19 cellular contexts compared by ENCODE assay signal in genomic region chr5:108739906-108740305, GRCh38. TPM values are rescaled to one million over a fixed set of nuclear protein-coding genes. Genes with fewer than 3 reads are reported as not detected.
DNase-seq lines count a peak whose midpoint lies in the region; ATAC-seq and TF ChIP-seq lines count a peak whose summit lies in the region.
"Had no signal": no experiment of that assay in that cellular context is flagged by ENCODE, and none has a peak within 500 bp of the region (broad histone marks: within the 10 kb centered on the region; RNA-seq: fewer than 3 reads in every experiment).

No MANE protein-coding gene starts in this region.

- peaks cover 3% of the 10 kb centered on the region for H3K9me3 Mint-ChIP-seq in GM23338
- H3K9me3 Mint-ChIP-seq: CD14-positive monocyte; CD4-positive, alpha-beta T cell; CD8-positive, alpha-beta memory T cell; HFFc6 had no signal

- H3K36me3 ChIP-seq in GM23338 (ENCODE audit: insufficient read depth) (0 out of 2 replicates have a peak, but pooled peaks cover 4% of the 10 kb centered on the region), sigmoid colon (no peaks in the 10 kb centered on the region), tibial artery (no peaks in the 10 kb centered on the region)
- H3K36me3 ChIP-seq: BLaER1 treated with 17β-estradiol and CSF1 and Interleukin-3, amounts not matched to agents 10 nM and 100 nM; HAP-1 had no signal

- intact Hi-C loops in sigmoid colon (cut with DNase I) (loop anchor here (10.0 kb wide), 1 partner anchor 585 kb away; no protein-coding TSS in a partner anchor), tibial artery (cut with DNase I; ENCODE audit: low total_unique reads) (loop anchor here (10.0 kb wide), 1 partner anchor 355 kb away; the partner anchor contains the start of gene FBXL17)

- no peaks in the 10 kb centered on the region for H3K27me3 ChIP-seq in GM23338 (ENCODE audit: insufficient read depth)
- H3K27me3 ChIP-seq in sigmoid colon = no peaks in the 10 kb centered on the region
- H3K27me3 ChIP-seq in tibial artery = no peaks in the 10 kb centered on the region
- H3K27me3 ChIP-seq: BLaER1 treated with 17β-estradiol and CSF1 and Interleukin-3, amounts not matched to agents 10 nM and 100 nM had no signal

- no peak overlapping the region for H3K27ac Mint-ChIP-seq in GM23338
- H3K27ac Mint-ChIP-seq: B cell; CD14-positive monocyte; CD4-positive, alpha-beta T cell; CD8-positive, alpha-beta memory T cell; HFFc6 had no signal

- H3K36me3 Mint-ChIP-seq in GM23338 (ENCODE audit: low read depth) = peaks cover 10% of the 10 kb centered on the region; the same call in 1 of the 3 replicates
- H3K36me3 Mint-ChIP-seq: CD14-positive monocyte; CD8-positive, alpha-beta memory T cell had no signal

- H3K4me1 Mint-ChIP-seq in GM23338 = peaks cover 10% of the 10 kb centered on the region
- H3K4me1 Mint-ChIP-seq: CD14-positive monocyte; CD8-positive, alpha-beta memory T cell had no signal

- H3K27ac ChIP-seq in GM23338 (ENCODE audit: low read depth) (no peak overlapping the region), sigmoid colon (peak overlapping the region in 3 of 4 donors; percentile 32 to 64 (median 45)), tibial artery (no peak overlapping the region)
- H3K27ac ChIP-seq: BLaER1 treated with 17β-estradiol and CSF1 and Interleukin-3, amounts not matched to agents 10 nM and 100 nM had no signal

- H3K4me3 Mint-ChIP-seq in GM23338 = no peak overlapping the region
- H3K4me3 Mint-ChIP-seq: B cell; CD14-positive monocyte; CD4-positive, alpha-beta T cell; CD8-positive, alpha-beta memory T cell; HFFc6 had no signal

- H3K9me2 ChIP-seq in GM23338 (ENCODE audit: insufficient read depth) = no peaks in the 10 kb centered on the region

- peak in 1 of 4 donors; percentile 41 for TF ChIP-seq EP300 in sigmoid colon (IDR thresholded peaks at IDR 0.05)

- no peak overlapping the region for H3K4me2 ChIP-seq in GM23338
- H3K4me2 ChIP-seq: BLaER1 treated with 17β-estradiol and CSF1 and Interleukin-3, amounts not matched to agents 10 nM and 100 nM had no signal

- H3K9me3 ChIP-seq in sigmoid colon (no peaks in the 10 kb centered on the region), tibial artery (no peaks in the 10 kb centered on the region)
- H3K9me3 ChIP-seq: BLaER1 treated with 17β-estradiol and CSF1 and Interleukin-3, amounts not matched to agents 10 nM and 100 nM; HAP-1 had no signal

- no peaks in the 10 kb centered on the region for H3K27me3 Mint-ChIP-seq in GM23338 (ENCODE audit: insufficient read depth, low read depth, poor library complexity)

- TF ChIP-seq POLR2A in sigmoid colon (IDR thresholded peaks at IDR 0.05) = no peak

- 0 out of 2 replicates have a peak overlapping the region, but pooled peaks have one; percentile 18 for H2AFZ ChIP-seq in GM23338

- no peak for DNase-seq in GM23338 (ENCODE audit: low spot score)
- no peak for DNase-seq in sigmoid colon
- DNase-seq in DMS153 treated with DMSO at 0.1 percent for 48 hours (lab: John Stamatoyannopoulos, UW; ENCODE audit: unreplicated experiment) = no peak
- no peak for DNase-seq in 8988T
- DNase-seq in tibial artery = no peak
- DNase-seq: CD4-positive, alpha-beta T cell; CD8-positive, alpha-beta memory T cell; DMS 273 treated with DMSO at 0.1 percent for 48 hours; DMS53; DMS79 treated with DMSO at 0.1 percent for 48 hours; GF-D8; GOT3; HFFc6 had no signal

- H3K4me3 ChIP-seq in GM23338 (no peak overlapping the region), sigmoid colon (peak overlapping the region in 1 of 4 donors; percentile 13), tibial artery (no peak overlapping the region)
- H3K4me3 ChIP-seq: BLaER1 treated with 17β-estradiol and CSF1 and Interleukin-3, amounts not matched to agents 10 nM and 100 nM; HAP-1 had no signal

- no peaks in the 10 kb centered on the region for H3K79me2 ChIP-seq in GM23338 (replicated peaks; ENCODE audit: insufficient read depth)

- no peak for TF ChIP-seq CTCF in GM23338 (conservative IDR thresholded peaks at IDR 0.05; ENCODE audit: low read depth in 2 of 2)
- no peak for TF ChIP-seq CTCF in sigmoid colon (IDR thresholded peaks at IDR 0.05)
- no peak for TF ChIP-seq CTCF in tibial artery (IDR thresholded peaks at IDR 0.05)

- H3F3A ChIP-seq in GM23338 (replicated peaks; ENCODE audit: low read depth) = no peaks in the 10 kb centered on the region

- ATAC-seq in GM23338 (no peak), SK-N-SH treated with all-trans-retinoic acid at 6 μM for 48 hours (peak; percentile 56), HG03460 (IDR thresholded peaks at IDR 0.05; ENCODE audit: unreplicated experiment) (no peak)

- WGBS in sigmoid colon, 2 donors = 78 to 82% methylated on average over 5 of the region's 5 CpGs

- H4K20me1 ChIP-seq in GM23338 (replicated peaks; ENCODE audit: insufficient read depth) = no peaks in the 10 kb centered on the region
- H4K20me1 ChIP-seq: BLaER1 treated with 17β-estradiol and CSF1 and Interleukin-3, amounts not matched to agents 10 nM and 100 nM had no signal

- peaks cover 9% of the 10 kb centered on the region; the same call in 1 of the 2 replicates for H3K4me1 ChIP-seq in GM23338 (ENCODE audit: insufficient read depth)
- peaks cover 0 to 23% (median 13%) of the 10 kb centered on the region in 4 donors for H3K4me1 ChIP-seq in sigmoid colon
- peaks cover 0 to 9% (median 0%) of the 10 kb centered on the region in 4 donors for H3K4me1 ChIP-seq in tibial artery

TF ChIP-seq in GM23338, 12 proteins besides CTCF, POLR2A, EP300 and RAD21 (continues in another document):
- TF ChIP-seq EZH2phosphoT487 (IDR thresholded peaks at IDR 0.05; ENCODE audit: unreplicated experiment) = no peak

TF ChIP-seq in SK-N-SH treated with all-trans-retinoic acid at 6 μM for 48 hours, 23 proteins besides CTCF, POLR2A, EP300 and RAD21:
- TF ChIP-seq BACH2 (CRISPR knock-in tag; IDR thresholded peaks at IDR 0.05; ENCODE audit: borderline replicate concordance) (no peak), ISL1 (CRISPR knock-in tag; IDR thresholded peaks at IDR 0.05) (peak; percentile 62)

RNA-seq across cellular contexts. Expression of gene FER, which starts 7.8 kb away (rescaled TPM):
- 14.2 and 17.4 TPM in 2 replicates for total RNA-seq in GM23338 (2014; rRNA removed; shearing (Covaris generic))
- polyA plus RNA-seq in GM23338 (2016; fragmentation: Nextera tagmentation; extraction: Ambion mirVana) (23.5 and 34.8 TPM in 2 replicates), sigmoid colon (1 to 10 TPM; 1.2 to 2.0 (median 1.4) TPM)
- total RNA-seq in sigmoid colon = 10 to 100 TPM; 24.2 to 36.7 (median 33.4) TPM

Comparison
In these comparisons a context has a peak if more than half of its experiments do, and no peak if none do; other contexts are left out.
1. H3K27ac ChIP-seq: peak in sigmoid colon (3 of 4); none in GM23338 (single experiment) and tibial artery (0 of 2).